In the genomic region with DNA sequence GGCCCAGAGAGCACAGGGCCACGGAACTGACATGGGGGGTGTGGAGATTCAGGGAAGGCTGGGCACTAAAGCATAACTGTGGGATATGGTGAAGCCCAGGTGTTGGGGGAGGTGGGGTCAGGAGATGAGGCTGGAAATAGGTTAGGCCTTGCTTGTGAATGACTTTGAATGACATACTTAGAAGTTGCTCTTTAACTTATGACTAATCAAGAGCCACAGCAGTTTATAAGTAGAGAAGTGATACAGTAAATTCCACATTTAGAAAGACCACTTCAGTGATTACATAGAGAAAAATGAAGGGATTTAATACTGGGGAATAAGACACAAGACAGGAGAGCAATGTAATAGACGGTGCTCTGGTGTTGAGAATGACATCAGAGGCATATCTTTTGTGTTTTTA, we compare ENCODE assay signal across 1 cellular context.
TF ChIP-seq lines count a peak whose summit lies in the region.

No MANE protein-coding gene starts in this region.

TF ChIP-seq in liver, 16 proteins besides CTCF, POLR2A, EP300 and RAD21 (continued from another document):
- TF ChIP-seq, protein P1, sequence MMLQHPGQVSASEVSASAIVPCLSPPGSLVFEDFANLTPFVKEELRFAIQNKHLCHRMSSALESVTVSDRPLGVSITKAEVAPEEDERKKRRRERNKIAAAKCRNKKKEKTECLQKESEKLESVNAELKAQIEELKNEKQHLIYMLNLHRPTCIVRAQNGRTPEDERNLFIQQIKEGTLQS (IDR thresholded peaks at IDR 0.05) = no peak
- TF ChIP-seq, protein P2, sequence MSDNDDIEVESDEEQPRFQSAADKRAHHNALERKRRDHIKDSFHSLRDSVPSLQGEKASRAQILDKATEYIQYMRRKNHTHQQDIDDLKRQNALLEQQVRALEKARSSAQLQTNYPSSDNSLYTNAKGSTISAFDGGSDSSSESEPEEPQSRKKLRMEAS (IDR thresholded peaks at IDR 0.05) = no peak
- TF ChIP-seq RXRA (IDR thresholded peaks at IDR 0.05) = no peak
- no peak for TF ChIP-seq JUND (IDR thresholded peaks at IDR 0.05)
- no peak for TF ChIP-seq SP1 (IDR thresholded peaks at IDR 0.05)
- no peak for TF ChIP-seq GABPA (IDR thresholded peaks at IDR 0.05 in 1 of 2, conservative IDR thresholded peaks at IDR 0.05 in 1 of 2)
- TF ChIP-seq, protein P3, sequence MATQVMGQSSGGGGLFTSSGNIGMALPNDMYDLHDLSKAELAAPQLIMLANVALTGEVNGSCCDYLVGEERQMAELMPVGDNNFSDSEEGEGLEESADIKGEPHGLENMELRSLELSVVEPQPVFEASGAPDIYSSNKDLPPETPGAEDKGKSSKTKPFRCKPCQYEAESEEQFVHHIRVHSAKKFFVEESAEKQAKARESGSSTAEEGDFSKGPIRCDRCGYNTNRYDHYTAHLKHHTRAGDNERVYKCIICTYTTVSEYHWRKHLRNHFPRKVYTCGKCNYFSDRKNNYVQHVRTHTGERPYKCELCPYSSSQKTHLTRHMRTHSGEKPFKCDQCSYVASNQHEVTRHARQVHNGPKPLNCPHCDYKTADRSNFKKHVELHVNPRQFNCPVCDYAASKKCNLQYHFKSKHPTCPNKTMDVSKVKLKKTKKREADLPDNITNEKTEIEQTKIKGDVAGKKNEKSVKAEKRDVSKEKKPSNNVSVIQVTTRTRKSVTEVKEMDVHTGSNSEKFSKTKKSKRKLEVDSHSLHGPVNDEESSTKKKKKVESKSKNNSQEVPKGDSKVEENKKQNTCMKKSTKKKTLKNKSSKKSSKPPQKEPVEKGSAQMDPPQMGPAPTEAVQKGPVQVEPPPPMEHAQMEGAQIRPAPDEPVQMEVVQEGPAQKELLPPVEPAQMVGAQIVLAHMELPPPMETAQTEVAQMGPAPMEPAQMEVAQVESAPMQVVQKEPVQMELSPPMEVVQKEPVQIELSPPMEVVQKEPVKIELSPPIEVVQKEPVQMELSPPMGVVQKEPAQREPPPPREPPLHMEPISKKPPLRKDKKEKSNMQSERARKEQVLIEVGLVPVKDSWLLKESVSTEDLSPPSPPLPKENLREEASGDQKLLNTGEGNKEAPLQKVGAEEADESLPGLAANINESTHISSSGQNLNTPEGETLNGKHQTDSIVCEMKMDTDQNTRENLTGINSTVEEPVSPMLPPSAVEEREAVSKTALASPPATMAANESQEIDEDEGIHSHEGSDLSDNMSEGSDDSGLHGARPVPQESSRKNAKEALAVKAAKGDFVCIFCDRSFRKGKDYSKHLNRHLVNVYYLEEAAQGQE (IDR thresholded peaks at IDR 0.05) = no peak
- TF ChIP-seq YY1 (IDR thresholded peaks at IDR 0.05) = no peak
